34 cellular contexts compared by ENCODE assay signal in the genomic region with DNA sequence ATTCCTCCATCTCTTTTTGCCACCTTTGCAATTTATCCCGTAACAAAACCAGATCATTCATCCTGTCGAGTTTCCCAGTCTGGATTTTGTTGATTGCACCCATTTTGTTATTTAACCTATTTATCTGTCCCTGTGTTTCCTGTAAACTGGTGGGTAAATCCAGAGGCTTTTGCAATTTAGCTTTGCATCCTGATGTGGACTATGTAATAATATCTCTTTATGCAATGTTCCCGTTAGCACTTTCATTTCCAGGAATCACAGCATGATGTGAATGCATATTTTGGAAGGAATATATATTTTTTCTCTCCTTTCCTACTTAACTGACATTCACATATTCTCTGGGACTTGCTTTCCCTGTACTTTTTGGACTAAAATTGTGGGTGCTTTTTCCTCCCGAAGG.
"Had no signal": no experiment of that assay in that cellular context is flagged by ENCODE, and none has a peak within 500 bp of the region (broad histone marks: within the 10 kb centered on the region; RNA-seq: fewer than 3 reads in every experiment).

No MANE protein-coding gene starts in this region.

- H3K27me3 Mint-ChIP-seq: activated B cell treated with CpG ODN at 0.5 μM for 24 hours, brain had no signal

- H3K4me3 ChIP-seq: adrenal gland, cardiac muscle cell had no signal

- DNase-seq: activated B cell treated with CpG ODN at 0.5 μM for 24 hours; activated CD4-positive, alpha-beta memory T cell treated with anti-CD3 and anti-CD28 coated beads for 36 hours; activated CD4-positive, alpha-beta T cell treated with anti-CD3 and anti-CD28 coated beads for 4 hours; activated CD4-positive, alpha-beta T cell treated with anti-CD3 and anti-CD28 coated beads, Interleukin-2, amount 10 ng/mL, durations not matched to agents 24 days and 14 days; activated CD4-positive, alpha-beta T cell treated with anti-CD3 and anti-CD28 coated beads, Interleukin-2, amount 50 U/mL, for 1 hour; activated CD4-positive, alpha-beta T cell treated with anti-CD3 and anti-CD28 coated beads, Interleukin-2, amount 50 U/mL, for 4 hours; activated CD4-positive, CD25-positive, alpha-beta regulatory T cell treated with anti-CD3 and anti-CD28 coated beads, Interleukin-2, amount 50 U/mL, for 72 hours; activated CD8-positive, alpha-beta memory T cell treated with anti-CD3 and anti-CD28 coated beads, Interleukin-2, amount 50 U/mL, for 4 hours; activated CD8-positive, alpha-beta T cell treated with anti-CD3 and anti-CD28 coated beads for 36 hours; activated effector memory CD4-positive, alpha-beta T cell treated with anti-CD3 and anti-CD28 coated beads, Interleukin-2, amount 50 U/mL, for 16 hours; activated gamma-delta T cell treated with Interleukin-2 at 50 U/mL for 16 hours; activated naive CD4-positive, alpha-beta T cell; activated naive CD4-positive, alpha-beta T cell treated with anti-CD3 and anti-CD28 coated beads for 36 hours; activated naive CD4-positive, alpha-beta T cell treated with anti-CD3 and anti-CD28 coated beads, Interleukin-2, amount 50 U/mL, for 16 hours; activated naive CD8-positive, alpha-beta T cell treated with anti-CD3 and anti-CD28 coated beads for 36 hours; activated T-cell treated with anti-CD3 and anti-CD28 coated beads for 4 hours; activated T-cell treated with anti-CD3 and anti-CD28 coated beads, Interleukin-2, amount 50 U/mL, for 1 hour; activated T-cell treated with anti-CD3 and anti-CD28 coated beads, Interleukin-2, amount 50 U/mL, for 4 hours; activated T-cell treated with anti-CD3 and anti-CD28 coated beads, Interleukin-2, amount 50 U/mL, for 72 hours; adrenal gland; amniotic stem cell; aorta; caudate nucleus; cerebellar nuclear complex; T-cell; T-helper 17 cell; T-helper 9 cell had no signal

- H3K27me3 ChIP-seq: cardiac muscle cell had no signal

- H3K27ac ChIP-seq: adrenal gland, cardiac muscle cell, VCaP had no signal

- H3K4me3 Mint-ChIP-seq: activated B cell treated with CpG ODN at 0.5 μM for 24 hours; activated CD4-positive, alpha-beta memory T cell treated with anti-CD3 and anti-CD28 coated beads for 36 hours; activated CD4-positive, alpha-beta T cell treated with anti-CD3 and anti-CD28 coated beads, Interleukin-2, amount 10 ng/mL, durations not matched to agents 24 days and 14 days; activated CD8-positive, alpha-beta T cell treated with anti-CD3 and anti-CD28 coated beads for 36 hours; activated naive CD4-positive, alpha-beta T cell treated with anti-CD3 and anti-CD28 coated beads for 36 hours; activated naive CD8-positive, alpha-beta T cell treated with anti-CD3 and anti-CD28 coated beads for 36 hours; activated T-cell treated with anti-CD3 and anti-CD28 coated beads, Interleukin-2, amount 50 U/mL, for 4 hours; activated T-cell treated with anti-CD3 and anti-CD28 coated beads, Interleukin-2, amount 50 U/mL, for 72 hours; activated T-helper 1 cell treated with anti-CD3 and anti-CD28 coated beads, Interleukin-12 subunit alpha, Interleukin-12 subunit beta, Interleukin-2, Interleukin-4 antibody, amounts not matched to agents 30 ng/mL and 10 ng/mL and 1 ng/mL, durations not matched to agents 14 hours and 24 hours and 36 hours; activated T-helper 17 cell treated with anti-CD3 and anti-CD28 coated beads, Interleukin-2, amount 50 U/mL, for 72 hours; brain; central memory CD8-positive, alpha-beta T cell; T-cell; T-helper 17 cell had no signal

- ATAC-seq: activated CD8-positive, alpha-beta T cell treated with anti-CD3 and anti-CD28 coated beads for 36 hours; activated naive CD4-positive, alpha-beta T cell treated with anti-CD3 and anti-CD28 coated beads, Interleukin-2, amount 50 U/mL, for 72 hours; activated T-cell treated with anti-CD3 and anti-CD28 coated beads, Interleukin-2, amount 50 U/mL, for 4 hours; activated T-cell treated with anti-CD3 and anti-CD28 coated beads, Interleukin-2, amount 50 U/mL, for 72 hours; activated T-helper 17 cell treated with anti-CD3 and anti-CD28 coated beads, Interleukin-2, amount 50 U/mL, for 72 hours; T-cell; T-helper 17 cell had no signal

- H3K4me1 Mint-ChIP-seq: activated B cell treated with CpG ODN at 0.5 μM for 24 hours; activated CD4-positive, alpha-beta T cell treated with anti-CD3 and anti-CD28 coated beads, Interleukin-2, amount 10 ng/mL, durations not matched to agents 24 days and 14 days; activated naive CD8-positive, alpha-beta T cell treated with anti-CD3 and anti-CD28 coated beads for 36 hours; activated T-helper 17 cell treated with anti-CD3 and anti-CD28 coated beads, Interleukin-2, amount 50 U/mL, for 72 hours; central memory CD8-positive, alpha-beta T cell; T-cell; T-helper 17 cell had no signal

- H3K36me3 ChIP-seq: adrenal gland, cardiac muscle cell had no signal

- H3K36me3 Mint-ChIP-seq: activated CD4-positive, alpha-beta memory T cell treated with anti-CD3 and anti-CD28 coated beads for 36 hours; activated naive CD4-positive, alpha-beta T cell treated with anti-CD3 and anti-CD28 coated beads, Interleukin-2, amount 50 U/mL, for 72 hours; activated naive CD8-positive, alpha-beta T cell treated with anti-CD3 and anti-CD28 coated beads for 36 hours; T-cell had no signal

- H3K9me3 Mint-ChIP-seq: activated CD4-positive, alpha-beta T cell treated with anti-CD3 and anti-CD28 coated beads, Interleukin-2, amount 10 ng/mL, durations not matched to agents 24 days and 14 days; activated T-cell treated with anti-CD3 and anti-CD28 coated beads, Interleukin-2, amount 50 U/mL, for 72 hours; activated T-helper 1 cell treated with anti-CD3 and anti-CD28 coated beads, Interleukin-12 subunit alpha, Interleukin-12 subunit beta, Interleukin-2, Interleukin-4 antibody, amounts not matched to agents 30 ng/mL and 10 ng/mL and 1 ng/mL, durations not matched to agents 14 hours and 24 hours and 36 hours; activated T-helper 17 cell treated with anti-CD3 and anti-CD28 coated beads, Interleukin-2, amount 50 U/mL, for 72 hours; central memory CD8-positive, alpha-beta T cell had no signal

- H3K27ac Mint-ChIP-seq: activated B cell treated with CpG ODN at 0.5 μM for 24 hours; activated CD4-positive, alpha-beta memory T cell treated with anti-CD3 and anti-CD28 coated beads for 36 hours; activated CD4-positive, alpha-beta T cell treated with anti-CD3 and anti-CD28 coated beads, Interleukin-2, amount 10 ng/mL, durations not matched to agents 24 days and 14 days; activated CD8-positive, alpha-beta T cell treated with anti-CD3 and anti-CD28 coated beads for 36 hours; activated naive CD4-positive, alpha-beta T cell treated with anti-CD3 and anti-CD28 coated beads for 36 hours; activated naive CD4-positive, alpha-beta T cell treated with anti-CD3 and anti-CD28 coated beads, Interleukin-2, amount 50 U/mL, for 72 hours; activated naive CD8-positive, alpha-beta T cell treated with anti-CD3 and anti-CD28 coated beads for 36 hours; activated T-cell treated with anti-CD3 and anti-CD28 coated beads, Interleukin-2, amount 50 U/mL, for 72 hours; activated T-helper 1 cell treated with anti-CD3 and anti-CD28 coated beads, Interleukin-12 subunit alpha, Interleukin-12 subunit beta, Interleukin-2, Interleukin-4 antibody, amounts not matched to agents 30 ng/mL and 10 ng/mL and 1 ng/mL, durations not matched to agents 14 hours and 24 hours and 36 hours; activated T-helper 17 cell treated with anti-CD3 and anti-CD28 coated beads, Interleukin-2, amount 50 U/mL, for 72 hours; brain; T-cell; T-helper 17 cell had no signal

- H3K4me1 ChIP-seq: adrenal gland had no signal
